ENCODE assay signal across 33 cellular contexts in the genomic region with DNA sequence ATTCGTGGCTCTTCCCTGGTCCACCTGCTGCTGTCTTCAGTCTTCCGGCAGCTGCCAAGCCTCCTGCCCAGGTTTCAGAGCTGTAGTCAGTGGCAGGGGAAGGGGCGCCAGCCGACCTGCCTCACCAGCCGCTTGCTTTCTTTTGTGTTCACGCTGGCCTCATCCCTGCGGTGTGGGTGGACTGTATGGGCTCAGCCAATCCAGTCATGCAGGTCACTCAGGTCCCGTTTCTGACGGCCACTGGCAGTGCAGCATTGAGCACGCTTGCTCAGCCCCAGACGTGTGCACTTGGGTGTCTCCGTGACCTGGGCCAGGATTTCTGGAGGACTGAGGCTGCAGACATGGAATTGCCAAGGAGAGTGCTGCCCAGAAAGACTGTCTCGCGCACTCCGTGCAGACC. TPM values are rescaled to one million over a fixed set of nuclear protein-coding genes. Genes with fewer than 3 reads are reported as not detected.
"Had no signal": no experiment of that assay in that cellular context is flagged by ENCODE, and none has a peak within 500 bp of the region (broad histone marks: within the 10 kb centered on the region; RNA-seq: fewer than 3 reads in every experiment).

No MANE protein-coding gene starts in this region.

- H3K4me1 ChIP-seq: esophagus muscularis mucosa, foreskin keratinocyte, heart right ventricle, left ventricle myocardium inferior, lower lobe of right lung, parathyroid adenoma, prostate gland, tibial nerve, vagina had no signal

- H3K9ac ChIP-seq: parathyroid adenoma had no signal

- H3K27ac ChIP-seq: coronary artery, esophagus muscularis mucosa, foreskin keratinocyte, heart right ventricle, left ventricle myocardium inferior, lower lobe of right lung, neutrophil, parathyroid adenoma, prostate gland, skin epidermis, thoracic aorta, tibial nerve, vagina had no signal

- ATAC-seq: foreskin keratinocyte; heart right ventricle; left colon; lower lobe of right lung; naive thymus-derived CD8-positive, alpha-beta T cell; right cardiac atrium; stimulated activated naive B cell treated with anti-CD40 and anti-IgM and Interleukin-4, amounts not matched to agents 10 μg/mL and 1 μg/mL and 100 μg/mL, for 72 hours had no signal

- H3K4me3 ChIP-seq: coronary artery, esophagus muscularis mucosa, heart right ventricle, left ventricle myocardium inferior, lower lobe of right lung, prostate gland, skin epidermis, thoracic aorta, tibial nerve, vagina had no signal

- DNase-seq: dermis blood vessel endothelial cell; effector memory CD4-positive, alpha-beta T cell; foreskin keratinocyte; glutamatergic neuron; heart right ventricle; hippocampal formation; immature natural killer cell; kidney glomerular epithelial cell; left colon; left ventricle myocardium inferior; lower lobe of right lung; naive thymus-derived CD8-positive, alpha-beta T cell; right cardiac atrium; stimulated activated CD4-positive, alpha-beta T cell treated with anti-CD3 and anti-CD28 coated beads, Interleukin-15, amount 100 ng/mL, for 24 hours; stimulated activated CD4-positive, alpha-beta T cell treated with anti-CD3 and anti-CD28 coated beads, Interleukin-2, amount 100 ng/mL, for 48 hours; stimulated activated naive B cell treated with anti-CD40 and anti-IgM and Interleukin-4, amounts not matched to agents 10 μg/mL and 1 μg/mL and 100 μg/mL, for 72 hours had no signal

- H3K9me3 ChIP-seq: neutrophil, prostate gland had no signal

- H2AFZ ChIP-seq: parathyroid adenoma had no signal

- H3K27me3 ChIP-seq: esophagus muscularis mucosa, foreskin keratinocyte, heart right ventricle, neutrophil, tibial nerve, vagina had no signal

RNA-seq across cellular contexts. Expression of a gene that starts 50.4 kb away (rescaled TPM):
- total RNA-seq: dermis blood vessel endothelial cell; endothelial cell of umbilical vein; epithelial cell of proximal tubule; esophagus muscularis mucosa; fibroblast of lung; foreskin keratinocyte; heart right ventricle; left colon; left ventricle myocardium inferior; lower lobe of right lung; mesenteric fat pad; myocyte; naive thymus-derived CD8-positive, alpha-beta T cell; omental fat pad; prostate gland; right cardiac atrium; thoracic aorta; tibial nerve; ureter; vagina had no signal
- polyA plus RNA-seq: endothelial cell of umbilical vein; fibroblast of lung; foreskin keratinocyte; heart right ventricle; immature natural killer cell; naive thymus-derived CD8-positive, alpha-beta T cell; neural cell; right cardiac atrium had no signal
